Comparison of ENCODE assay signal across 33 cellular contexts in the genomic region with DNA sequence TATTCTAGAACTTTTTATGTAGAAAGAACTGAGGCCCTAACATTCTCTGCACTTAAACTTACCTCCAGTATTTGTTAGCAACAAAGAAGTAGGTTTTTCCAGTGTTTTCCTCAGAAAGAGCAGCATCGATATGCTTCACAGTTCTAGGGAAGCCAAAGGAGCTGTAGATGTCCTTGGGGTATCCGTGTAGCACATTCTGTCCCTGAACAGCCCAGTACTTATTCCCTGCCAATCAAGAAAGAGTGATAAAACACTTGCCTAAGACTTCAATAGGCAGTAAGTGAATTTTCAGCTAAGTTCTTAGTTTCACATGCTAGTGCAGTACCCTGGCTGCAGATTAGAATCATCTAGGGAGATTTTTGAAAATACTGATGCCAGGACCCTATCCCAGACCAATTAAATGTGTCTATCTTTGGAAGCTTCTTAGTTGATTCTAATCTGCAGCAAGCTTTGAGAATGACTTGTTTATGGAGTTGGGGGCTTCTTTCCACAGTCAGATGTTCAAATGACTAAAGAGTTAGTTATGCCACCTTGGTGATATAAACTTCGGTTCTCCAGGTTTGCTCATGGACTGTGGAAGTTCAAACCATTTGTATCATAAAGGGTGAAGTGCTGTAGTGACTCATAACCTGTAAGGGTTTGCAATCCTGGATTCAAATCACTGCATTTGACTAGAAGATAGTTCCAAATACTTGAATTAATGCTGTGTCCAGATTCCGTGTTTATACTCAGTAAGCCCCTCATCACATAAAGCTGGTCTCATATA. TPM values are rescaled to one million over a fixed set of nuclear protein-coding genes. Genes with fewer than 3 reads are reported as not detected.
DNase-seq lines count a peak whose midpoint lies in the region; ATAC-seq, FAIRE-seq and TF ChIP-seq lines count a peak whose summit lies in the region.
"Had no signal": no experiment of that assay in that cellular context is flagged by ENCODE, and none has a peak within 500 bp of the region (broad histone marks: within the 10 kb centered on the region; RNA-seq: fewer than 3 reads in every experiment).

No MANE protein-coding gene starts in this region.

- no peak for TF ChIP-seq CTCF in RWPE2 (IDR thresholded peaks at IDR 0.05; ENCODE audit: poor library complexity, severe bottlenecking)
- TF ChIP-seq CTCF in epithelial cell of proximal tubule (conservative IDR thresholded peaks at IDR 0.05; ENCODE audit: low read depth, low read length), result no peak

- H3K4me3 Mint-ChIP-seq in activated CD8-positive, alpha-beta memory T cell treated with anti-CD3 and anti-CD28 coated beads, Interleukin-2, amount 10 ng/mL, durations not matched to agents 7 days and 5 days, result no peak overlapping the region
- H3K4me3 Mint-ChIP-seq: activated CD4-positive, alpha-beta memory T cell treated with anti-CD3 and anti-CD28 coated beads for 36 hours; GM23338; immature natural killer cell; neural progenitor cell; stimulated activated naive CD8-positive, alpha-beta T cell treated with anti-CD3 and anti-CD28 coated beads, Interleukin-15, amount 100 ng/mL, for 72 hours; T-cell had no signal

- H3K4me3 ChIP-seq in GM23248, result no peak overlapping the region
- H3K4me3 ChIP-seq in RWPE2 (ENCODE audit: severe bottlenecking), result no peak overlapping the region
- no peak overlapping the region for H3K4me3 ChIP-seq in epithelial cell of proximal tubule (ENCODE audit: low read depth, low read length)
- no peak overlapping the region for H3K4me3 ChIP-seq in small intestine (ENCODE audit: low read depth in 1 of 2, low read length in 2 of 2)
- H3K4me3 ChIP-seq: BLaER1, dorsolateral prefrontal cortex, GM23338, neural progenitor cell, right atrium auricular region, thyroid gland, uterus had no signal

- no peaks in the 10 kb centered on the region for H3K36me3 ChIP-seq in GM23248 (ENCODE audit: low read depth)
- H3K36me3 ChIP-seq in RWPE2 (ENCODE audit: low read depth), result no peaks in the 10 kb centered on the region
- H3K36me3 ChIP-seq in small intestine (ENCODE audit: control insufficient read depth in 2 of 2, insufficient read depth in 2 of 2, low read length in 2 of 2), result no peaks in the 10 kb centered on the region
- H3K36me3 ChIP-seq: BLaER1, neural progenitor cell, right atrium auricular region, spleen, thyroid gland, uterus had no signal

- H4K20me1 ChIP-seq in GM23248 (ENCODE audit: insufficient read depth), result no peaks in the 10 kb centered on the region
- H4K20me1 ChIP-seq: BLaER1 had no signal

- H3K9me2 ChIP-seq in GM23248 (ENCODE audit: insufficient read depth), result no peaks in the 10 kb centered on the region

- no peaks in the 10 kb centered on the region for H3K36me3 Mint-ChIP-seq in activated CD8-positive, alpha-beta memory T cell treated with anti-CD3 and anti-CD28 coated beads, Interleukin-2, amount 10 ng/mL, durations not matched to agents 7 days and 5 days
- H3K36me3 Mint-ChIP-seq: activated CD4-positive, alpha-beta memory T cell treated with anti-CD3 and anti-CD28 coated beads for 36 hours; immature natural killer cell; neural progenitor cell; T-cell had no signal

- H3K4me1 Mint-ChIP-seq in activated CD8-positive, alpha-beta memory T cell treated with anti-CD3 and anti-CD28 coated beads, Interleukin-2, amount 10 ng/mL, durations not matched to agents 7 days and 5 days, result no peaks in the 10 kb centered on the region
- H3K4me1 Mint-ChIP-seq: immature natural killer cell, neural progenitor cell, T-cell had no signal

- ATAC-seq in RWPE2 (ENCODE audit: low read depth) (peak; percentile 63; the same call in 2 of the 3 replicates), GM19463 (IDR thresholded peaks at IDR 0.05; ENCODE audit: unreplicated experiment) (no peak)
- no peak for ATAC-seq in activated CD8-positive, alpha-beta memory T cell treated with anti-CD3 and anti-CD28 coated beads, Interleukin-2, amount 10 ng/mL, durations not matched to agents 7 days and 5 days
- ATAC-seq: GM23338; left ventricle myocardium superior; stimulated activated naive CD8-positive, alpha-beta T cell treated with anti-CD3 and anti-CD28 coated beads, Interleukin-15, amount 100 ng/mL, for 72 hours; T-cell had no signal

- H3K9me3 ChIP-seq in GM23248 (ENCODE audit: low read depth) (no peaks in the 10 kb centered on the region), RWPE2 (ENCODE audit: severe bottlenecking) (no peaks in the 10 kb centered on the region), small intestine (ENCODE audit: control insufficient read depth, low read depth) (no peaks in the 10 kb centered on the region)
- H3K9me3 ChIP-seq: BLaER1, right atrium auricular region, spleen, thyroid gland, uterus had no signal

- H3K9me3 Mint-ChIP-seq in activated CD8-positive, alpha-beta memory T cell treated with anti-CD3 and anti-CD28 coated beads, Interleukin-2, amount 10 ng/mL, durations not matched to agents 7 days and 5 days (ENCODE audit: low read depth), result no peaks in the 10 kb centered on the region
- H3K9me3 Mint-ChIP-seq: activated CD4-positive, alpha-beta memory T cell treated with anti-CD3 and anti-CD28 coated beads for 36 hours; GM23338; immature natural killer cell; neural progenitor cell; stimulated activated naive CD8-positive, alpha-beta T cell treated with anti-CD3 and anti-CD28 coated beads, Interleukin-15, amount 100 ng/mL, for 72 hours; T-cell had no signal

- 62 to 64% methylated on average over 4 of the region's 4 CpGs for WGBS in GM23248 (ENCODE audit: low coverage in 1 of 2, low lambda C conversion rate in 2 of 2, missing lambda C conversion rate in 2 of 2), 2 experiments
- WGBS in small intestine, 3 donors, result 62 to 71% (median 63%) methylated on average over 4 of the region's 4 CpGs

- H3K27me3 ChIP-seq in GM23248 (replicated peaks; ENCODE audit: insufficient read depth) (no peaks in the 10 kb centered on the region), RWPE2 (ENCODE audit: insufficient read depth, poor library complexity, severe bottlenecking) (no peaks in the 10 kb centered on the region), small intestine (ENCODE audit: control insufficient read depth in 2 of 2, insufficient read depth in 2 of 2, low read length in 2 of 2) (no peaks in the 10 kb centered on the region)
- H3K27me3 ChIP-seq: BLaER1, neural progenitor cell, right atrium auricular region, spleen, thyroid gland, uterus had no signal

- no peak overlapping the region for H3K9ac ChIP-seq in GM23248
- H3K9ac ChIP-seq: BLaER1, neural progenitor cell, parathyroid adenoma had no signal

- no peak overlapping the region for H3K27ac Mint-ChIP-seq in activated CD8-positive, alpha-beta memory T cell treated with anti-CD3 and anti-CD28 coated beads, Interleukin-2, amount 10 ng/mL, durations not matched to agents 7 days and 5 days
- H3K27ac Mint-ChIP-seq: activated CD4-positive, alpha-beta memory T cell treated with anti-CD3 and anti-CD28 coated beads for 36 hours; GM23338; immature natural killer cell; neural progenitor cell; stimulated activated naive CD8-positive, alpha-beta T cell treated with anti-CD3 and anti-CD28 coated beads, Interleukin-15, amount 100 ng/mL, for 72 hours; T-cell had no signal

- H3K4me1 ChIP-seq in GM23248 (ENCODE audit: insufficient read depth) (no peaks in the 10 kb centered on the region), RWPE2 (ENCODE audit: insufficient read depth, poor library complexity, severe bottlenecking) (peaks cover 8% of the 10 kb centered on the region), small intestine (ENCODE audit: control insufficient read depth in 2 of 2, insufficient read depth in 1 of 2, low read depth in 1 of 2, low read length in 1 of 2) (no peaks in the 10 kb centered on the region)
- H3K4me1 ChIP-seq: neural progenitor cell, parathyroid adenoma, right atrium auricular region, spleen, thyroid gland, uterus had no signal

- H2AFZ ChIP-seq in GM23248, result no peak overlapping the region
- H2AFZ ChIP-seq: GM23338, neural progenitor cell, parathyroid adenoma had no signal

- H3K27ac ChIP-seq in GM23248 (no peak overlapping the region), RWPE2 (ENCODE audit: poor library complexity, severe bottlenecking) (no peak overlapping the region), small intestine (ENCODE audit: low read depth in 1 of 2, low read length in 1 of 2) (no peak overlapping the region)
- H3K27ac ChIP-seq: BLaER1, dorsolateral prefrontal cortex, neural progenitor cell, parathyroid adenoma, right atrium auricular region, spleen, thyroid gland, uterus had no signal

- peak; percentile 40 for DNase-seq in GM23248
- no peak for DNase-seq in RWPE2 (ENCODE audit: low spot score)
- peak; percentile 52 for DNase-seq in epithelial cell of proximal tubule (ENCODE audit: low read depth)
- DNase-seq in small intestine, result peak; percentile 17
- DNase-seq in Ammon's horn (ENCODE audit: low spot score), result no peak
- no peak for DNase-seq in activated CD8-positive, alpha-beta memory T cell treated with anti-CD3 and anti-CD28 coated beads, Interleukin-2, amount 10 ng/mL, durations not matched to agents 7 days and 5 days
- DNase-seq: activated CD4-positive, alpha-beta memory T cell treated with anti-CD3 and anti-CD28 coated beads for 36 hours; activated CD4-positive, CD25-positive, alpha-beta regulatory T cell treated with anti-CD3 and anti-CD28 coated beads, Interleukin-2, amount 50 U/mL, for 72 hours; activated CD8-positive, alpha-beta memory T cell treated with anti-CD3 and anti-CD28 coated beads, Interleukin-2, amount 50 U/mL, for 4 hours; activated naive CD4-positive, alpha-beta T cell treated with Interleukin-2 at 50 U/mL for 16 hours; dorsolateral prefrontal cortex; GF-D8; immature natural killer cell; left ventricle myocardium superior; NCI-H1092 treated with DMSO at 0.1 percent for 48 hours; NCI-H187; NCI-H510A; spleen; stimulated activated naive CD8-positive, alpha-beta T cell treated with anti-CD3 and anti-CD28 coated beads, Interleukin-15, amount 100 ng/mL, for 72 hours; T-cell; thyroid gland; uterus had no signal

- CTCF ChIA-PET in activated CD8-positive, alpha-beta memory T cell treated with anti-CD3 and anti-CD28 coated beads, Interleukin-2, amount 10 ng/mL, durations not matched to agents 7 days and 5 days (lab: Charles Lee), result no interaction called here

- no peaks in the 10 kb centered on the region for H3K27me3 Mint-ChIP-seq in activated CD8-positive, alpha-beta memory T cell treated with anti-CD3 and anti-CD28 coated beads, Interleukin-2, amount 10 ng/mL, durations not matched to agents 7 days and 5 days

- H3K4me2 ChIP-seq in GM23248 (ENCODE audit: unreplicated experiment), result no peak overlapping the region
- H3K4me2 ChIP-seq: BLaER1, GM23338, neural progenitor cell had no signal

- FAIRE-seq in small intestine (lab: Jason Lieb, UNC), result no peak
- FAIRE-seq: endometrium had no signal

- in situ Hi-C loops in GM23248 (cut with MboI), result no loop called here

- H3F3A ChIP-seq in GM23248 (ENCODE audit: insufficient read depth), result peaks cover 22% of the 10 kb centered on the region; the same call in 1 of the 2 replicates

- no peaks in the 10 kb centered on the region for H3K79me2 ChIP-seq in GM23248 (ENCODE audit: insufficient read depth)
- H3K79me2 ChIP-seq: parathyroid adenoma had no signal

RNA-seq across cellular contexts. Expression of a gene that starts 6.5 kb away (rescaled TPM):
- total RNA-seq in GM23248 (2014; rRNA removed; shearing (Covaris generic)), result 53.2 and 68.3 TPM in 2 replicates
- polyA plus RNA-seq in GM23248 (2016; fragmentation: Nextera tagmentation; extraction: Ambion mirVana), result 34.5 and 37.9 TPM in 2 replicates
- total RNA-seq in epithelial cell of proximal tubule, result 2.7 and 3.8 TPM in 2 replicates
- 10 to 100 TPM in 1 of 3 donors, 1 to 10 TPM in 1, under 1 TPM in 1; 0.45 to 63.4 (median 4.6) TPM for polyA plus RNA-seq in small intestine
- total RNA-seq in activated CD8-positive, alpha-beta memory T cell treated with anti-CD3 and anti-CD28 coated beads, Interleukin-2, amount 10 ng/mL, durations not matched to agents 7 days and 5 days, result not detected
- total RNA-seq: activated CD4-positive, alpha-beta memory T cell treated with anti-CD3 and anti-CD28 coated beads for 36 hours; dorsolateral prefrontal cortex; GM23338; left ventricle myocardium superior; T-cell; thyroid gland had no signal
- polyA plus RNA-seq: GM23338, immature natural killer cell had no signal

RNA-seq across cellular contexts. Expression of a gene that starts 11.0 kb away (rescaled TPM):
- 0.97 and 2.3 TPM in 2 replicates for total RNA-seq in GM23248 (2014; rRNA removed; shearing (Covaris generic))
- polyA plus RNA-seq in GM23248 (2016; fragmentation: Nextera tagmentation; extraction: Ambion mirVana) (1.0 and 1.1 TPM in 2 replicates), small intestine (1 to 10 TPM in 1 of 3 donors, not detected in 2; 4.9 TPM)
- 0.29 and 0.80 TPM in 2 replicates for total RNA-seq in epithelial cell of proximal tubule
- total RNA-seq in activated CD8-positive, alpha-beta memory T cell treated with anti-CD3 and anti-CD28 coated beads, Interleukin-2, amount 10 ng/mL, durations not matched to agents 7 days and 5 days, result under 1 TPM in 1 of 2 experiments, not detected in 1; 0.33 TPM
- total RNA-seq: activated CD4-positive, alpha-beta memory T cell treated with anti-CD3 and anti-CD28 coated beads for 36 hours; dorsolateral prefrontal cortex; left ventricle myocardium superior; mesenteric fat pad; myocyte; right atrium auricular region; T-cell; thyroid gland had no signal
- polyA plus RNA-seq: GM23338, immature natural killer cell had no signal

RNA-seq across cellular contexts. Expression of a gene that starts 52.0 kb away (rescaled TPM):
- total RNA-seq in GM23248 (2014; rRNA removed; shearing (Covaris generic)), result 16.1 and 19.1 TPM in 2 replicates
- 18.8 and 24.4 TPM in 2 replicates for polyA plus RNA-seq in GM23248 (2016; fragmentation: Nextera tagmentation; extraction: Ambion mirVana)
- total RNA-seq in epithelial cell of proximal tubule, result not detected in 2 replicates
- polyA plus RNA-seq in small intestine, result 10 to 100 TPM in 1 of 3 donors, 1 to 10 TPM in 1, not detected in 1; 1.1 to 28.2 TPM
- not detected for total RNA-seq in activated CD8-positive, alpha-beta memory T cell treated with anti-CD3 and anti-CD28 coated beads, Interleukin-2, amount 10 ng/mL, durations not matched to agents 7 days and 5 days
- total RNA-seq: activated CD4-positive, alpha-beta memory T cell treated with anti-CD3 and anti-CD28 coated beads for 36 hours; chondrocyte; glomerular endothelial cell; GM23338; left ventricle myocardium superior; myocyte; right atrium auricular region; spleen; T-cell; uterus had no signal
- polyA plus RNA-seq: immature natural killer cell, spleen had no signal

Comparison
In these comparisons a context has a peak if more than half of its experiments do, and no peak if none do; other contexts are left out.
1. DNase-seq: peak in GM23248 (single experiment), epithelial cell of proximal tubule (single experiment) and small intestine (single experiment); none in RWPE2 (single experiment), Ammon's horn (single experiment) and activated CD8-positive, alpha-beta memory T cell treated with anti-CD3 and anti-CD28 coated beads, Interleukin-2, amount 10 ng/mL, durations not matched to agents 7 days and 5 days (single experiment).
2. RNA of a gene that starts 6.5 kb away (total RNA-seq): 53.2 to 68.3 TPM in GM23248; 2.7 to 3.8 TPM in epithelial cell of proximal tubule and not detected in activated CD8-positive, alpha-beta memory T cell treated with anti-CD3 and anti-CD28 coated beads, Interleukin-2, amount 10 ng/mL, durations not matched to agents 7 days and 5 days; every median in the first group is over 10 times any median in the second.
3. RNA of a gene that starts 52.0 kb away (total RNA-seq): 16.1 to 19.1 TPM in GM23248; not detected in epithelial cell of proximal tubule and not detected in activated CD8-positive, alpha-beta memory T cell treated with anti-CD3 and anti-CD28 coated beads, Interleukin-2, amount 10 ng/mL, durations not matched to agents 7 days and 5 days; every median in the first group is over 10 times any median in the second.